ENCODE assay signal across 1 cellular context in genomic region chr11:67371549-67372231, GRCh38.
TF ChIP-seq lines count a peak whose summit lies in the region.

No MANE protein-coding gene starts in this region.

TF ChIP-seq in H1, 55 proteins besides CTCF, POLR2A, EP300 and RAD21:
- no peak for TF ChIP-seq USF2 (IDR thresholded peaks at IDR 0.05; ENCODE audit: low read length)
- TF ChIP-seq JUND (IDR thresholded peaks at IDR 0.05; ENCODE audit: low read length), result no peak
- no peak for TF ChIP-seq PHF8 (conservative IDR thresholded peaks at IDR 0.05; ENCODE audit: low read depth, low read length)
- TF ChIP-seq TEAD4 (IDR thresholded peaks at IDR 0.05; ENCODE audit: low read depth, low read length), result no peak
- TF ChIP-seq HDAC2 (IDR thresholded peaks at IDR 0.05; ENCODE audit: borderline replicate concordance in 1 of 2, low read depth in 2 of 2, low read length in 2 of 2), result no peak
- TF ChIP-seq GTF2F1 (IDR thresholded peaks at IDR 0.05; ENCODE audit: borderline replicate concordance, low read depth, low read length), result no peak
- no peak for TF ChIP-seq SP4 (IDR thresholded peaks at IDR 0.05; ENCODE audit: low read length)
- TF ChIP-seq ASH2L (IDR thresholded peaks at IDR 0.05; ENCODE audit: low read length), result no peak
- no peak for TF ChIP-seq RNF2 (IDR thresholded peaks at IDR 0.05; ENCODE audit: borderline replicate concordance, low read depth, low read length, missing control alignments, poor library complexity, severe bottlenecking)
- TF ChIP-seq MAX (IDR thresholded peaks at IDR 0.05), result no peak; the same call in 1 of the 2 replicates
- no peak for TF ChIP-seq KDM4A (IDR thresholded peaks at IDR 0.05; ENCODE audit: low read depth, low read length, severe bottlenecking)
- no peak for TF ChIP-seq CBX5 (IDR thresholded peaks at IDR 0.05; ENCODE audit: low read depth, low read length)
- TF ChIP-seq TAF7 (optimal IDR thresholded peaks at IDR 0.05; ENCODE audit: borderline replicate concordance, low read depth, low read length), result no peak
- TF ChIP-seq CEBPB (IDR thresholded peaks at IDR 0.05; ENCODE audit: low read depth, low read length), result no peak
- no peak for TF ChIP-seq E2F6 (IDR thresholded peaks at IDR 0.05)
- no peak for TF ChIP-seq EZH2 (IDR thresholded peaks at IDR 0.05; ENCODE audit: low read depth, low read length, severe bottlenecking)
- no peak for TF ChIP-seq NRF1 (IDR thresholded peaks at IDR 0.05; ENCODE audit: low read depth, low read length)
